1 cellular context compared by ENCODE assay signal in the genomic region with DNA sequence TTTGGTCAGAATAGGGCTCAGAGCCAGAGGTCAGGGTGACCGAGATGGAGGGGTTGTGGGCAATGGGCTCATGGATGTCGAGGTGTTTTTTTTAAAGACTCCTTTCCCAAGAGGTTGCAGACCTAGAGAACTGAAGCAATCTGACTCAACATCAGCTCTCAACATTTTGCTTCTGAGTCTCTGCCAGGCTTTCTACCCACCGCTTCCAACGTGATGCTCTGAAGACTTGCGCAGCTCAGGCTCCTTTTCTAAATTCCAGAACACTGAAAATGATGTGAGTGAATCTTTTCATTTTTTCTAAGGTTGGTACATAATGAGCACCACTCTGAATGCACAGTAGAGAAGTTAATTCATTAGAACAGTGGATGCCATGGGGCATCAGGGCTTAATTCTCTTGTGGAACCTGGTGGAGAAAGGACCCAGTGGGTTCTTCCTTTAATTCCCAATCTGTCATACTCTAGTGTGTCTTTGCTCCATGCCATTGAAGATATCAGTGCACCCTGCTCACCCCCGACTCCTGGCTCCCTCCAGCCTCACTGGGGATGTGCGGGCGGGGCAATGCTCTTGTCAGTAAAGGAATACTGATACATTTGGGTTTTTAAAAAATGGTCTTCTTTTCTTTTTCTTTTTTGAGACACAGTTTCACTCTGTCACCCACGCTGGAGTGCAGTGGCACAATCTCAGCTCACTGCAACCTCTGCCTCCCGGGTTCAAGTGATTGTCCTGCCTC.
TF ChIP-seq lines count a peak whose summit lies in the region.

No MANE protein-coding gene starts in this region.

TF ChIP-seq in GM23338, 12 proteins besides CTCF, POLR2A, EP300 and RAD21 (continued from another document):
- TF ChIP-seq, protein P1, sequence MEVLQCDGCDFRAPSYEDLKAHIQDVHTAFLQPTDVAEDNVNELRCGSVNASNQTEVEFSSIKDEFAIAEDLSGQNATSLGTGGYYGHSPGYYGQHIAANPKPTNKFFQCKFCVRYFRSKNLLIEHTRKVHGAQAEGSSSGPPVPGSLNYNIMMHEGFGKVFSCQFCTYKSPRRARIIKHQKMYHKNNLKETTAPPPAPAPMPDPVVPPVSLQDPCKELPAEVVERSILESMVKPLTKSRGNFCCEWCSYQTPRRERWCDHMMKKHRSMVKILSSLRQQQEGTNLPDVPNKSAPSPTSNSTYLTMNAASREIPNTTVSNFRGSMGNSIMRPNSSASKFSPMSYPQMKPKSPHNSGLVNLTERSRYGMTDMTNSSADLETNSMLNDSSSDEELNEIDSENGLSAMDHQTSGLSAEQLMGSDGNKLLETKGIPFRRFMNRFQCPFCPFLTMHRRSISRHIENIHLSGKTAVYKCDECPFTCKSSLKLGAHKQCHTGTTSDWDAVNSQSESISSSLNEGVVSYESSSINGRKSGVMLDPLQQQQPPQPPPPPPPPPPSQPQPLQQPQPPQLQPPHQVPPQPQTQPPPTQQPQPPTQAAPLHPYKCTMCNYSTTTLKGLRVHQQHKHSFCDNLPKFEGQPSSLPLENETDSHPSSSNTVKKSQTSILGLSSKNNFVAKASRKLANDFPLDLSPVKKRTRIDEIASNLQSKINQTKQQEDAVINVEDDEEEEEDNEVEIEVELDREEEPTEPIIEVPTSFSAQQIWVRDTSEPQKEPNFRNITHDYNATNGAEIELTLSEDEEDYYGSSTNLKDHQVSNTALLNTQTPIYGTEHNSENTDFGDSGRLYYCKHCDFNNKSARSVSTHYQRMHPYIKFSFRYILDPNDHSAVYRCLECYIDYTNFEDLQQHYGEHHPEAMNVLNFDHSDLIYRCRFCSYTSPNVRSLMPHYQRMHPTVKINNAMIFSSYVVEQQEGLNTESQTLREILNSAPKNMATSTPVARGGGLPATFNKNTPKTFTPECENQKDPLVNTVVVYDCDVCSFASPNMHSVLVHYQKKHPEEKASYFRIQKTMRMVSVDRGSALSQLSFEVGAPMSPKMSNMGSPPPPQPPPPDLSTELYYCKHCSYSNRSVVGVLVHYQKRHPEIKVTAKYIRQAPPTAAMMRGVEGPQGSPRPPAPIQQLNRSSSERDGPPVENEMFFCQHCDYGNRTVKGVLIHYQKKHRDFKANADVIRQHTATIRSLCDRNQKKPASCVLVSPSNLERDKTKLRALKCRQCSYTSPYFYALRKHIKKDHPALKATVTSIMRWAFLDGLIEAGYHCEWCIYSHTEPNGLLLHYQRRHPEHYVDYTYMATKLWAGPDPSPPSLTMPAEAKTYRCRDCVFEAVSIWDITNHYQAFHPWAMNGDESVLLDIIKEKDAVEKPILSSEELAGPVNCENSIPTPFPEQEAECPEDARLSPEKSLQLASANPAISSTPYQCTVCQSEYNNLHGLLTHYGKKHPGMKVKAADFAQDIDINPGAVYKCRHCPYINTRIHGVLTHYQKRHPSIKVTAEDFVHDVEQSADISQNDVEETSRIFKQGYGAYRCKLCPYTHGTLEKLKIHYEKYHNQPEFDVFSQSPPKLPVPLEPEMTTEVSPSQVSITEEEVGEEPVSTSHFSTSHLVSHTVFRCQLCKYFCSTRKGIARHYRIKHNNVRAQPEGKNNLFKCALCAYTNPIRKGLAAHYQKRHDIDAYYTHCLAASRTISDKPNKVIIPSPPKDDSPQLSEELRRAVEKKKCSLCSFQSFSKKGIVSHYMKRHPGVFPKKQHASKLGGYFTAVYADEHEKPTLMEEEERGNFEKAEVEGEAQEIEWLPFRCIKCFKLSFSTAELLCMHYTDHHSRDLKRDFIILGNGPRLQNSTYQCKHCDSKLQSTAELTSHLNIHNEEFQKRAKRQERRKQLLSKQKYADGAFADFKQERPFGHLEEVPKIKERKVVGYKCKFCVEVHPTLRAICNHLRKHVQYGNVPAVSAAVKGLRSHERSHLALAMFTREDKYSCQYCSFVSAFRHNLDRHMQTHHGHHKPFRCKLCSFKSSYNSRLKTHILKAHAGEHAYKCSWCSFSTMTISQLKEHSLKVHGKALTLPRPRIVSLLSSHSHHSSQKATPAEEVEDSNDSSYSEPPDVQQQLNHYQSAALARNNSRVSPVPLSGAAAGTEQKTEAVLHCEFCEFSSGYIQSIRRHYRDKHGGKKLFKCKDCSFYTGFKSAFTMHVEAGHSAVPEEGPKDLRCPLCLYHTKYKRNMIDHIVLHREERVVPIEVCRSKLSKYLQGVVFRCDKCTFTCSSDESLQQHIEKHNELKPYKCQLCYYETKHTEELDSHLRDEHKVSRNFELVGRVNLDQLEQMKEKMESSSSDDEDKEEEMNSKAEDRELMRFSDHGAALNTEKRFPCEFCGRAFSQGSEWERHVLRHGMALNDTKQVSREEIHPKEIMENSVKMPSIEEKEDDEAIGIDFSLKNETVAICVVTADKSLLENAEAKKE (CRISPR knock-in tag; IDR thresholded peaks at IDR 0.05) = no peak
- TF ChIP-seq EZH2phosphoT487 (IDR thresholded peaks at IDR 0.05; ENCODE audit: unreplicated experiment) (no peak), CREB1 (CRISPR knock-in tag; IDR thresholded peaks at IDR 0.05; ENCODE audit: low read depth) (no peak), EZH2 (IDR thresholded peaks at IDR 0.05; ENCODE audit: low read depth, unreplicated experiment) (no peak), ZNF331 (CRISPR knock-in tag; IDR thresholded peaks at IDR 0.05; ENCODE audit: low read depth) (no peak), NANOG (IDR thresholded peaks at IDR 0.05; ENCODE audit: borderline replicate concordance) (no peak), POLR2AphosphoS5 (IDR thresholded peaks at IDR 0.05; ENCODE audit: low read depth) (no peak), STAT1 (IDR thresholded peaks at IDR 0.05; ENCODE audit: unreplicated experiment) (no peak)
- TF ChIP-seq, protein P2, sequence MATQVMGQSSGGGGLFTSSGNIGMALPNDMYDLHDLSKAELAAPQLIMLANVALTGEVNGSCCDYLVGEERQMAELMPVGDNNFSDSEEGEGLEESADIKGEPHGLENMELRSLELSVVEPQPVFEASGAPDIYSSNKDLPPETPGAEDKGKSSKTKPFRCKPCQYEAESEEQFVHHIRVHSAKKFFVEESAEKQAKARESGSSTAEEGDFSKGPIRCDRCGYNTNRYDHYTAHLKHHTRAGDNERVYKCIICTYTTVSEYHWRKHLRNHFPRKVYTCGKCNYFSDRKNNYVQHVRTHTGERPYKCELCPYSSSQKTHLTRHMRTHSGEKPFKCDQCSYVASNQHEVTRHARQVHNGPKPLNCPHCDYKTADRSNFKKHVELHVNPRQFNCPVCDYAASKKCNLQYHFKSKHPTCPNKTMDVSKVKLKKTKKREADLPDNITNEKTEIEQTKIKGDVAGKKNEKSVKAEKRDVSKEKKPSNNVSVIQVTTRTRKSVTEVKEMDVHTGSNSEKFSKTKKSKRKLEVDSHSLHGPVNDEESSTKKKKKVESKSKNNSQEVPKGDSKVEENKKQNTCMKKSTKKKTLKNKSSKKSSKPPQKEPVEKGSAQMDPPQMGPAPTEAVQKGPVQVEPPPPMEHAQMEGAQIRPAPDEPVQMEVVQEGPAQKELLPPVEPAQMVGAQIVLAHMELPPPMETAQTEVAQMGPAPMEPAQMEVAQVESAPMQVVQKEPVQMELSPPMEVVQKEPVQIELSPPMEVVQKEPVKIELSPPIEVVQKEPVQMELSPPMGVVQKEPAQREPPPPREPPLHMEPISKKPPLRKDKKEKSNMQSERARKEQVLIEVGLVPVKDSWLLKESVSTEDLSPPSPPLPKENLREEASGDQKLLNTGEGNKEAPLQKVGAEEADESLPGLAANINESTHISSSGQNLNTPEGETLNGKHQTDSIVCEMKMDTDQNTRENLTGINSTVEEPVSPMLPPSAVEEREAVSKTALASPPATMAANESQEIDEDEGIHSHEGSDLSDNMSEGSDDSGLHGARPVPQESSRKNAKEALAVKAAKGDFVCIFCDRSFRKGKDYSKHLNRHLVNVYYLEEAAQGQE (IDR thresholded peaks at IDR 0.05; ENCODE audit: unreplicated experiment) = no peak
